7 cellular contexts compared by ENCODE assay signal in the genomic region with DNA sequence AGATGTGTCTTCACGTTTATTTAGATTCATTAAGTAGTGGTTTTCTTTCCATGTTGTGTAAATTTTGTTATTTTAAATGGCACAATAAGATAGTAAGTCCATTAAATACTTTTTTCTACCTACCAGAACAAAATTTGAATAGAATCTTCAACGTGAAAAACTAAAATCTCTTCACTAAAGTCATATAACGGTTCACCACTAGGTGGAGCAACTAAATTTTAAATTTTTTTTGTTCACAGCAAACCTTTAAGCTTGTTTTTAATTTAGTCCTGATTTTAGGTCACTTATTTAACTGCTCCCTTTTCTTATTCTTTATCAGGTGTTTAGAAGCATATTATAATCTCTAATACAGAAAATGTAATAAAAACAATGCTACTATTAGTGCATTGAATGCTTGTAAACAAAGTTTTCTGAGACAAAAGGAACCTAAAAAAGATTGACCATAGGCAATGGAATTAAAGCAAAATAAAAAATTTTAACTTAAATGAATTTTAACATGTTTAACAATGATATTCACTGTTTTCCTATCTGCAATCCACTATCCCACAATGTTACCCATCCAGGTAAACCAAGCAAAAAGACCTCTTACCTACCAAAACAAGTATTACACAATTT. TPM values are rescaled to one million over a fixed set of nuclear protein-coding genes. Genes with fewer than 3 reads are reported as not detected.
DNase-seq lines count a peak whose midpoint lies in the region; ATAC-seq and TF ChIP-seq lines count a peak whose summit lies in the region.

No MANE protein-coding gene starts in this region.

- no peaks in the 10 kb centered on the region for H3K9me3 Mint-ChIP-seq in naive B cell

- H3K27me3 Mint-ChIP-seq in naive B cell: peaks cover 0 to 4% (median 0%) of the 10 kb centered on the region in 3 donors

- no peak overlapping the region for H3K4me3 Mint-ChIP-seq in naive B cell

- no peaks in the 10 kb centered on the region for H3K36me3 Mint-ChIP-seq in naive B cell

- peak; percentile 12 for TF ChIP-seq CTCF in NB4 (IDR thresholded peaks at IDR 0.05; ENCODE audit: low read depth, low read length)

- TF ChIP-seq POLR2A in NB4 (IDR thresholded peaks at IDR 0.05; ENCODE audit: extremely low read depth, insufficient read length): no peak

- no peak overlapping the region for H3K4me3 ChIP-seq in NB4 (ENCODE audit: low read depth, low read length)

- H3K4me1 Mint-ChIP-seq in naive B cell: peaks cover 0 to 3% (median 0%) of the 10 kb centered on the region in 3 donors

- peak overlapping the region in 1 of 6 donors; percentile 21 for H3K27ac Mint-ChIP-seq in naive B cell

- ATAC-seq in naive B cell (ENCODE audit: low read depth in 2 of 2): no peak
- ATAC-seq in HG03378 (IDR thresholded peaks at IDR 0.05; ENCODE audit: unreplicated experiment): no peak

- DNase-seq in GM03348 (ENCODE audit: low spot score) (peak; percentile 44), NB4 (ENCODE audit: low read depth) (peak; percentile 38), cerebellum (ENCODE audit: low spot score) (peak; percentile 14), naive B cell (peak; percentile 20), NOMO-1 treated with dmso at 0.1 percent for 144 hours (lab: John Stamatoyannopoulos, UW; ENCODE audit: unreplicated experiment) (no peak)
- no peak for DNase-seq in activated T-cell treated with anti-CD3 and anti-CD28 coated beads, Interleukin-2, amount 50 U/mL, for 1 hour

RNA-seq across cellular contexts. Expression of a gene that starts 28.3 kb away (rescaled TPM):
- total RNA-seq in cerebellum: 51.6 TPM
- 10 to 100 TPM in 3 of 6 donors, 1 to 10 TPM in 3; 7.6 to 13.3 (median 10.2) TPM for polyA plus RNA-seq in naive B cell (ENCODE audit: low read depth in 6 of 6)

Comparison
In these comparisons a context has a peak if more than half of its experiments do, and no peak if none do; other contexts are left out.
1. DNase-seq: peak in GM03348 (single experiment), NB4 (single experiment), cerebellum (single experiment) and naive B cell (single experiment); none in NOMO-1 treated with dmso at 0.1 percent for 144 hours (single experiment) and activated T-cell treated with anti-CD3 and anti-CD28 coated beads, Interleukin-2, amount 50 U/mL, for 1 hour (single experiment).